In genomic region chr10:44863344-44864041, GRCh38 we compare ENCODE assay signal across 13 cellular contexts. TPM values are rescaled to one million over a fixed set of nuclear protein-coding genes. Genes with fewer than 3 reads are reported as not detected.
DNase-seq lines count a peak whose midpoint lies in the region; ATAC-seq, FAIRE-seq and TF ChIP-seq lines count a peak whose summit lies in the region.
"Had no signal": no experiment of that assay in that cellular context is flagged by ENCODE, and none has a peak within 500 bp of the region (broad histone marks: within the 10 kb centered on the region; RNA-seq: fewer than 3 reads in every experiment).

No MANE protein-coding gene starts in this region.

- H3K4me2 ChIP-seq in fibroblast of lung (ENCODE audit: extremely low read depth, insufficient read depth, low read length): peak overlapping the region; percentile 88

- no peaks in the 10 kb centered on the region for H3K36me3 ChIP-seq in fibroblast of lung (ENCODE audit: control insufficient read depth, insufficient read depth, low read length)
- H3K36me3 ChIP-seq: ascending aorta, left lung had no signal

- H3K27me3 Mint-ChIP-seq in activated CD4-positive, alpha-beta T cell treated with anti-CD3 and anti-CD28 coated beads for 36 hours: peaks cover 44% of the 10 kb centered on the region
- peaks cover 61% of the 10 kb centered on the region for H3K27me3 Mint-ChIP-seq in WTC11 (ENCODE audit: low read depth)

- peaks cover 17% of the 10 kb centered on the region for H3K4me1 Mint-ChIP-seq in activated CD4-positive, alpha-beta T cell treated with anti-CD3 and anti-CD28 coated beads for 36 hours
- peaks cover 31% of the 10 kb centered on the region for H3K4me1 Mint-ChIP-seq in WTC11

- peak overlapping the region; percentile 79 for H3K4me3 Mint-ChIP-seq in activated CD4-positive, alpha-beta T cell treated with anti-CD3 and anti-CD28 coated beads for 36 hours
- H3K4me3 Mint-ChIP-seq in WTC11: peak overlapping the region; percentile 83

- ATAC-seq in activated CD4-positive, alpha-beta T cell treated with anti-CD3 and anti-CD28 coated beads for 36 hours: no peak
- ATAC-seq in WTC11 (peak; percentile 12), sciatic nerve (no peak), GM19397 (IDR thresholded peaks at IDR 0.05; ENCODE audit: unreplicated experiment) (no peak)

- no peak overlapping the region for H3K27ac Mint-ChIP-seq in activated CD4-positive, alpha-beta T cell treated with anti-CD3 and anti-CD28 coated beads for 36 hours
- no peak overlapping the region for H3K27ac Mint-ChIP-seq in WTC11

- no peak overlapping the region for H3K9ac ChIP-seq in fibroblast of lung (ENCODE audit: insufficient read depth, low read length)

- POLR2A ChIA-PET in activated CD4-positive, alpha-beta T cell treated with anti-CD3 and anti-CD28 coated beads for 36 hours (lab: Charles Lee): no interaction called here
- POLR2A ChIA-PET in WTC11 (lab: Charles Lee) (no interaction called here), GM10248 (lab: Yijun Ruan, JAX) (no interaction called here)

- intact Hi-C loops in activated CD4-positive, alpha-beta T cell treated with anti-CD3 and anti-CD28 coated beads for 36 hours (cut with DNase I, micrococcal nuclease): loop anchor here (2.0 to 5.0 kb wide), 4 partner anchors 15 to 1193 kb away; partner anchors contain the start of gene CXCL12 (in 1 of the 2)
- intact Hi-C loops in sciatic nerve (cut with DNase I): loop anchor here (5.0 kb wide), 1 partner anchor 1191 kb away; no protein-coding TSS in a partner anchor

- H3K4me1 ChIP-seq in fibroblast of lung (ENCODE audit: control insufficient read depth, extremely low read depth, insufficient read depth, low read length): peaks cover 15% of the 10 kb centered on the region

- no peaks in the 10 kb centered on the region for H3K27me3 ChIP-seq in fibroblast of lung (ENCODE audit: control insufficient read depth, insufficient read depth, low read length)
- H3K27me3 ChIP-seq: ascending aorta had no signal

- no peaks in the 10 kb centered on the region for H3K36me3 Mint-ChIP-seq in activated CD4-positive, alpha-beta T cell treated with anti-CD3 and anti-CD28 coated beads for 36 hours (ENCODE audit: low read depth)
- no peaks in the 10 kb centered on the region for H3K36me3 Mint-ChIP-seq in WTC11

- CTCF ChIA-PET in activated CD4-positive, alpha-beta T cell treated with anti-CD3 and anti-CD28 coated beads for 36 hours (lab: Charles Lee): interaction anchor here (0.7 to 2.2 kb wide), 5 partner anchors 10 to 491 kb away, joined by 3 to 7 read pairs (median 5); no protein-coding TSS in a partner anchor
- CTCF ChIA-PET in WTC11 (lab: Charles Lee) (interaction anchor here (0.6 to 4.8 kb wide), 24 partner anchors 9 to 1191 kb away, joined by 3 to 54 read pairs (median 6); partner anchors contain the start of genes DEPP1 and TMEM72), GM10248 (lab: Yijun Ruan, JAX) (interaction anchor here (0.6 to 7.4 kb wide), 8 partner anchors 8 to 1193 kb away, joined by 3 to 58 read pairs (median 4); no protein-coding TSS in a partner anchor)

- TF ChIP-seq CTCF in WTC11 (IDR thresholded peaks at IDR 0.05): no peak
- TF ChIP-seq CTCF in fibroblast of lung (conservative IDR thresholded peaks at IDR 0.05 in 1 of 2, IDR thresholded peaks at IDR 0.05 in 1 of 2; ENCODE audit: low read depth in 1 of 2, low read length in 2 of 2): no peak
- TF ChIP-seq CTCF in D721Med (IDR thresholded peaks at IDR 0.05; ENCODE audit: insufficient read depth, missing control alignments): no peak
- no peak for TF ChIP-seq CTCF in GM10248 (IDR thresholded peaks at IDR 0.05; ENCODE audit: control extremely low read depth, extremely low read depth, low read depth, missing control alignments)

- FAIRE-seq in D721Med (lab: Jason Lieb, UNC): no peak
- FAIRE-seq: RCC 7860 had no signal

- H2AFZ ChIP-seq in fibroblast of lung (ENCODE audit: low read length): peak overlapping the region; percentile 99

- no peaks in the 10 kb centered on the region for H3K9me3 Mint-ChIP-seq in activated CD4-positive, alpha-beta T cell treated with anti-CD3 and anti-CD28 coated beads for 36 hours (ENCODE audit: low read depth)
- no peaks in the 10 kb centered on the region for H3K9me3 Mint-ChIP-seq in WTC11

- H3K27ac ChIP-seq in fibroblast of lung (ENCODE audit: insufficient read depth, low read length): no peak overlapping the region
- H3K27ac ChIP-seq: HL-60 had no signal

- no peaks in the 10 kb centered on the region for H4K20me1 ChIP-seq in fibroblast of lung (ENCODE audit: control insufficient read depth, extremely low read depth, insufficient read depth, low read length)

- no peaks in the 10 kb centered on the region for H3K79me2 ChIP-seq in fibroblast of lung (ENCODE audit: control insufficient read depth, insufficient read depth, low read length)

- no peaks in the 10 kb centered on the region for H3K9me3 ChIP-seq in fibroblast of lung (ENCODE audit: control insufficient read depth, insufficient read depth, low read depth, low read length)
- H3K9me3 ChIP-seq: ascending aorta, left lung had no signal

- H3K4me3 ChIP-seq in fibroblast of lung (replicated peaks in 1 of 4; ENCODE audit: control extremely low read depth in 1 of 4, insufficient read depth in 1 of 4, low read depth in 3 of 4, low read length in 4 of 4): no peak overlapping the region

- DNase-seq in activated CD4-positive, alpha-beta T cell treated with anti-CD3 and anti-CD28 coated beads for 36 hours: peak; percentile 40
- no peak for DNase-seq in activated CD4-positive, alpha-beta T cell treated with anti-CD3 and anti-CD28 coated beads for 4 hours
- DNase-seq in WTC11 (ENCODE audit: low spot score) (peak; percentile 43), fibroblast of lung (ENCODE audit: low read depth in 2 of 2) (peak in 1 of 2 donors; percentile 66), sciatic nerve (ENCODE audit: low spot score) (peak; percentile 50), D721Med (ENCODE audit: insufficient read length, low spot score) (no peak), GM10248 (ENCODE audit: extremely low spot score) (no peak)
- DNase-seq: activated CD4-positive, CD25-positive, alpha-beta regulatory T cell treated with anti-CD3 and anti-CD28 coated beads, Interleukin-2, amount 50 U/mL, for 72 hours had no signal

TF ChIP-seq in WTC11, 78 proteins besides CTCF, POLR2A, EP300 and RAD21 (continues in another document):
- TF ChIP-seq GRHL2 (CRISPR knock-in tag; IDR thresholded peaks at IDR 0.05; ENCODE audit: insufficient replicate concordance, severe bottlenecking) (no peak), RELA (CRISPR knock-in tag; IDR thresholded peaks at IDR 0.05; ENCODE audit: borderline replicate concordance) (no peak), TEAD1 (CRISPR knock-in tag; IDR thresholded peaks at IDR 0.05) (no peak), USF2 (CRISPR knock-in tag; IDR thresholded peaks at IDR 0.05) (no peak), ZBTB43 (CRISPR knock-in tag; IDR thresholded peaks at IDR 0.05) (no peak), EMX1 (CRISPR knock-in tag; IDR thresholded peaks at IDR 0.05) (no peak), MLX (CRISPR knock-in tag; IDR thresholded peaks at IDR 0.05) (no peak), SMAD4 (CRISPR knock-in tag; IDR thresholded peaks at IDR 0.05) (no peak), ZSCAN18 (CRISPR knock-in tag; IDR thresholded peaks at IDR 0.05) (no peak), ZNF121 (CRISPR knock-in tag; IDR thresholded peaks at IDR 0.05) (no peak)

RNA-seq across cellular contexts. Expression of gene TMEM72, which starts 47.6 kb away (rescaled TPM):
- total RNA-seq in activated CD4-positive, alpha-beta T cell treated with anti-CD3 and anti-CD28 coated beads for 36 hours: not detected
- total RNA-seq in WTC11 (2021) (0.11 TPM in 1 of 3 replicates, not detected in the others), fibroblast of lung (not detected in 2 replicates), sciatic nerve (not detected)
- polyA plus RNA-seq in fibroblast of lung: not detected in 2 replicates
- not detected in 2 replicates for polyA plus RNA-seq in fibroblast of lung (2012)
- polyA minus RNA-seq in fibroblast of lung (ENCODE audit: low replicate concordance): not detected in 2 replicates
- total RNA-seq: ascending aorta had no signal

Comparison
In these comparisons a context has a peak if more than half of its experiments do, and no peak if none do; other contexts are left out.
1. DNase-seq: peak in activated CD4-positive, alpha-beta T cell treated with anti-CD3 and anti-CD28 coated beads for 36 hours (single experiment), WTC11 (single experiment) and sciatic nerve (single experiment); none in activated CD4-positive, alpha-beta T cell treated with anti-CD3 and anti-CD28 coated beads for 4 hours (0 of 2), D721Med (single experiment) and GM10248 (single experiment).